In genomic region chr11:66950113-66950535, GRCh38 we compare ENCODE assay signal across 8 cellular contexts. TPM values are rescaled to one million over a fixed set of nuclear protein-coding genes. Genes with fewer than 3 reads are reported as not detected.
DNase-seq lines count a peak whose midpoint lies in the region; ATAC-seq and TF ChIP-seq lines count a peak whose summit lies in the region.

No MANE protein-coding gene starts in this region.

- intact Hi-C loops in right lobe of liver (cut with DNase I), result no loop called here
- intact Hi-C loops in Right ventricle myocardium superior (cut with DNase I), result no loop called here

- in situ Hi-C loops in GM13977 (cut with MboI; ENCODE audit: low pct_unique_long_range_greater_than_20kb, low sequenced_read_pairs, unreplicated experiment), result no loop called here

- DNase-seq in HT-29 (ENCODE audit: low spot score) (peak; percentile 82), right lobe of liver (peak in 2 of 3 donors; percentile 39 to 69), GM13977 (ENCODE audit: low spot score) (no peak), ecto neural progenitor cell (ENCODE audit: low spot score) (no peak), Right ventricle myocardium superior (no peak)

- no peaks in the 10 kb centered on the region for H3K27me3 ChIP-seq in right lobe of liver

- peaks cover 0 to 6% (median 0%) of the 10 kb centered on the region in 4 donors for H3K36me3 ChIP-seq in right lobe of liver

- no peak overlapping the region for H3K4me3 ChIP-seq in right lobe of liver

- H3K27ac ChIP-seq in C4-2B (peak overlapping the region; percentile 54), angular gyrus (ENCODE audit: low read depth, low read length) (peak overlapping the region; percentile 22), right lobe of liver (peak overlapping the region in 2 of 3 donors; percentile 18 to 68)

- no peak for TF ChIP-seq POLR2A in right lobe of liver (IDR thresholded peaks at IDR 0.05)

- peak; percentile 52 to 86 (median 74) for ATAC-seq in right lobe of liver
- ATAC-seq in GM18867 (IDR thresholded peaks at IDR 0.05; ENCODE audit: unreplicated experiment), result no peak
- no peak for ATAC-seq in Right ventricle myocardium superior (ENCODE audit: poor library complexity)

- 19% methylated on average over 4 of the region's 8 CpGs for WGBS in right lobe of liver (ENCODE audit: insufficient coverage, low coverage, low lambda C conversion rate, missing lambda C conversion rate)

- H3K4me1 ChIP-seq in right lobe of liver, result peaks cover 0 to 46% (median 10%) of the 10 kb centered on the region in 4 donors

- H3K9me3 ChIP-seq in right lobe of liver, result no peaks in the 10 kb centered on the region

- TF ChIP-seq CTCF in C4-2B (conservative IDR thresholded peaks at IDR 0.05) (no peak), right lobe of liver (IDR thresholded peaks at IDR 0.05) (no peak), GM13977 (IDR thresholded peaks at IDR 0.05; ENCODE audit: extremely low read depth, insufficient read depth, missing control alignments) (no peak)

RNA-seq across cellular contexts. Expression of gene PC, which starts 8.1 kb away (rescaled TPM):
- 42.0 and 48.8 TPM in 2 replicates for total RNA-seq in HT-29 (2014; rRNA removed; shearing (Covaris generic))
- 100 to 1,000 TPM; 265 to 457 (median 317) TPM for total RNA-seq in right lobe of liver
- total RNA-seq in Right ventricle myocardium superior, result 8.6 TPM

RNA-seq across cellular contexts. Expression of gene C11orf86, which starts 25.0 kb away (rescaled TPM):
- 0.29 and 0.69 TPM in 2 replicates for total RNA-seq in HT-29 (2014; rRNA removed; shearing (Covaris generic))
- total RNA-seq in right lobe of liver, result not detected
- not detected for total RNA-seq in Right ventricle myocardium superior

Comparison
In these comparisons a context has a peak if more than half of its experiments do, and no peak if none do; other contexts are left out.
1. DNase-seq: peak in HT-29 (single experiment) and right lobe of liver (2 of 3); none in GM13977 (single experiment), ecto neural progenitor cell (single experiment) and Right ventricle myocardium superior (single experiment).
2. ATAC-seq: peak in right lobe of liver (4 of 4); none in GM18867 (single experiment) and Right ventricle myocardium superior (single experiment).
3. Peak in every context shown above with its lines, with median percentiles within 50 percentile points of each other: H3K27ac ChIP-seq.